ENCODE assay signal across 1 cellular context in the genomic region with DNA sequence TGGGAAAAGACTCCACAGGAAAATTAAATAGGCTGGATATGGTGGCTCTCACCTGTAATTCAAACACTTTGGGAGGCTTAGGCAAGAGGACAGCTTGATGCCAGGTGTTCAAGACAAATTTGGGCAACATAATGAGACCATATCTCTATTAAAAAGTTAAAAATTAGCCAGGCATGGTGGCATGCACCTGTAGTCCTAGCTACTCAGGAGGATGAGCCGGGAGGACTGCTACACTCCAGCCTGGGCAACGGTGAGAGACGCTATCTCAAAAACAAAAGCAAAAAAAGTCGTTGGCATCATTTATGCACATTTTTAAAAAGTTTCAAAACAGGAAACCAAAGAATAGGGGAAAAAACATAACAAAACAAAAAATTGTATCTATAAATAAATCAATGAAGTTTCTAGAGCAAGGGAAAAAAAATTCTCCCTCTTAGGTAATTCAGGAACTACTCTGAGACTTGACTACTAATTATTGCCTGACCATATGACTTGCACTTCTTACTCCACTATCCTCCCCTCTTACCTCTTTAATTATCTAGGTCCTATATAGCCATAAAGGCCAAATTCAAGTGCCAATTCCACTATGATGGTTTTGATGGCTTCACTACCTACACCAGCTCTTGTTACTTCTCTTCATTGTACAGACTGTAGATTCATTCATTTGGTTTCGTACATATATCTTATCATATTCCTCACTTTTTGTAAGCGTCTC.
TF ChIP-seq lines count a peak whose summit lies in the region.

No MANE protein-coding gene starts in this region.

TF ChIP-seq in H1, 55 proteins besides CTCF, POLR2A, EP300 and RAD21:
- TF ChIP-seq CEBPB (IDR thresholded peaks at IDR 0.05; ENCODE audit: low read depth, low read length) (no peak), HDAC6 (IDR thresholded peaks at IDR 0.05; ENCODE audit: low read depth, low read length) (no peak), CHD2 (IDR thresholded peaks at IDR 0.05; ENCODE audit: low read length) (no peak), RFX5 (IDR thresholded peaks at IDR 0.05; ENCODE audit: borderline replicate concordance, low read depth, low read length) (no peak), SP2 (IDR thresholded peaks at IDR 0.05; ENCODE audit: low read length) (no peak), EGR1 (IDR thresholded peaks at IDR 0.05; ENCODE audit: borderline replicate concordance, low read depth, low read length) (no peak), BACH1 (IDR thresholded peaks at IDR 0.05; ENCODE audit: low read length) (no peak), GTF2F1 (IDR thresholded peaks at IDR 0.05; ENCODE audit: borderline replicate concordance, low read depth, low read length) (no peak)
